In genomic region chr4:153497988-153498967, GRCh38 we compare ENCODE assay signal across 8 cellular contexts. TPM values are rescaled to one million over a fixed set of nuclear protein-coding genes. Genes with fewer than 3 reads are reported as not detected.
A peak's percentile ranks its signal among the peaks of the same experiment; 100 is the strongest.
DNase-seq lines count a peak whose midpoint lies in the region; ATAC-seq and TF ChIP-seq lines count a peak whose summit lies in the region.

No MANE protein-coding gene starts in this region.

- H3K4me1 ChIP-seq in PC-9 (replicated peaks; ENCODE audit: insufficient read depth) (peaks cover 36% of the 10 kb centered on the region), gastroesophageal sphincter (peaks cover 11 to 70% (median 16%) of the 10 kb centered on the region in 3 donors), stomach (peaks cover 3 to 83% (median 41%) of the 10 kb centered on the region in 4 donors)

- no TSS peak for BruUV-seq in PC-9 (replicated peaks; lab: Mats Ljungman, UMichigan)

- peak; percentile 48 for ATAC-seq in GM18499 (IDR thresholded peaks at IDR 0.05; ENCODE audit: insufficient read depth, unreplicated experiment)
- ATAC-seq in GM21786 (IDR thresholded peaks at IDR 0.05; ENCODE audit: unreplicated experiment) = peak; percentile 64
- peak; percentile 60 for ATAC-seq in gastroesophageal sphincter

- POLR2A ChIA-PET in PC-9 (lab: Charles Lee; ENCODE audit: unreplicated experiment) = no interaction called here

- H3F3A ChIP-seq in PC-9 (ENCODE audit: insufficient read depth, low read depth) = peaks cover 23% of the 10 kb centered on the region; the same call in 1 of the 2 replicates

- intact Hi-C loops in PC-9 (cut with micrococcal nuclease; ENCODE audit: unreplicated experiment) (loop anchor here (5.0 kb wide), 1 partner anchor 501 kb away; no protein-coding TSS in a partner anchor), stomach (cut with DNase I; ENCODE audit: low total_unique reads) (no loop called here)

- 22 to 26% methylated on average over 6 to 9 of the region's 9 CpGs for whole genome bisulfite sequencing in gastroesophageal sphincter (ENCODE audit: low coverage in 1 of 2), 2 donors
- WGBS in stomach, 5 donors = 42 to 62% (median 56%) methylated on average over 9 of the region's 9 CpGs

- DNase-seq in PC-9 (no peak), stomach (no peak), 8988T (no peak), RKO (ENCODE audit: low spot score) (no peak), NCI-H2107 (lab: John Stamatoyannopoulos, UW) (no peak)

- TF ChIP-seq CTCF in PC-9 (conservative IDR thresholded peaks at IDR 0.05) (no peak), gastroesophageal sphincter (IDR thresholded peaks at IDR 0.05) (no peak), stomach (IDR thresholded peaks at IDR 0.05) (no peak)

- H3K9me2 ChIP-seq in PC-9 (ENCODE audit: insufficient read depth) = no peaks in the 10 kb centered on the region

- no peaks in the 10 kb centered on the region for H3K79me2 ChIP-seq in PC-9 (ENCODE audit: low read depth)

- no peak for TF ChIP-seq POLR2A in gastroesophageal sphincter (IDR thresholded peaks at IDR 0.05)
- TF ChIP-seq POLR2A in stomach (IDR thresholded peaks at IDR 0.05) = no peak

- no peak overlapping the region for H3K4me3 ChIP-seq in PC-9
- no peak overlapping the region for H3K4me3 ChIP-seq in gastroesophageal sphincter
- H3K4me3 ChIP-seq in stomach = no peak overlapping the region

- no peaks in the 10 kb centered on the region for H3K27me3 ChIP-seq in PC-9 (ENCODE audit: insufficient read depth, low read depth)
- H3K27me3 ChIP-seq in gastroesophageal sphincter = no peaks in the 10 kb centered on the region
- no peaks in the 10 kb centered on the region for H3K27me3 ChIP-seq in stomach

- H2AFZ ChIP-seq in PC-9 = no peak overlapping the region

- TF ChIP-seq EP300 in gastroesophageal sphincter (IDR thresholded peaks at IDR 0.05) = no peak
- TF ChIP-seq EP300 in stomach (IDR thresholded peaks at IDR 0.05) = no peak

- H3K36me3 ChIP-seq in PC-9 (ENCODE audit: low read depth) (no peaks in the 10 kb centered on the region), gastroesophageal sphincter (no peaks in the 10 kb centered on the region), stomach (no peaks in the 10 kb centered on the region)

- CTCF ChIA-PET in PC-9 (lab: Charles Lee) = interaction anchor here (0.7 kb wide), 1 partner anchor 376 kb away, joined by 4 read pairs; no protein-coding TSS in a partner anchor

- no peaks in the 10 kb centered on the region for H4K20me1 ChIP-seq in PC-9 (ENCODE audit: insufficient read depth)

- peak overlapping the region; percentile 66 for H3K27ac ChIP-seq in PC-9
- peak overlapping the region; percentile 5 to 80 (median 74) for H3K27ac ChIP-seq in gastroesophageal sphincter
- H3K27ac ChIP-seq in stomach = peak overlapping the region; percentile 28 to 75 (median 58)

- H3K9me3 ChIP-seq in PC-9 (ENCODE audit: insufficient read depth, low read depth) = no peaks in the 10 kb centered on the region
- no peaks in the 10 kb centered on the region for H3K9me3 ChIP-seq in gastroesophageal sphincter
- no peaks in the 10 kb centered on the region for H3K9me3 ChIP-seq in stomach

- H3K4me2 ChIP-seq in PC-9 = no peak overlapping the region

RNA-seq across cellular contexts. Expression of gene TMEM131L, which starts 32.1 kb away (rescaled TPM):
- total RNA-seq in PC-9 (2021) = 3.8 and 6.0 TPM in 2 replicates
- total RNA-seq in gastroesophageal sphincter = 10 to 100 TPM; 14.2 to 24.0 (median 18.4) TPM
- 10 to 100 TPM; 12.9 to 40.0 (median 19.1) TPM for total RNA-seq in stomach
- 1 to 10 TPM; 2.4 to 4.4 (median 2.7) TPM for polyA plus RNA-seq in stomach
